In the genomic region with DNA sequence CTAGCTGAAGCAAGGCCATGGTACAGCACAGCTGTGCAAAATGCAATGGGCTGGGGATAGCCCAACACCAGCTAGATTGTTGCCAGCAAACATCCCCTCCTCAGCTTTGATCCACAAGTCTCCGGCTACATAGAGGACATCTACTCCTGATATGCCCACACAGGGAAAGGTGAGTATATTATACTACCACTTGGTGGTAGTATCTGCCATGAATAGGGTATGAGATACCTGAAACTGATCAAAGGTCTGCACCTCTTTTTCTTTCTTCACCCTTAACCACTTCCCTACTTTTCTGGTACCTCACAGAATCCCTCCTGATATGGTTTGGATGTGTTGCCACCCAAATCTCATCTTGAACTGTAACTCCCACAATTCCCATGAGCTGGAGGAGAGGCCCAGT, we compare ENCODE assay signal across 19 cellular contexts.
DNase-seq lines count a peak whose midpoint lies in the region; ATAC-seq and TF ChIP-seq lines count a peak whose summit lies in the region.
"Had no signal": no experiment of that assay in that cellular context is flagged by ENCODE, and none has a peak within 500 bp of the region (broad histone marks: within the 10 kb centered on the region; RNA-seq: fewer than 3 reads in every experiment).

No MANE protein-coding gene starts in this region.

- H3K36me3 ChIP-seq in BE2C: no peaks in the 10 kb centered on the region
- H3K36me3 ChIP-seq in RWPE2 (ENCODE audit: low read depth): no peaks in the 10 kb centered on the region
- H3K36me3 ChIP-seq in colonic mucosa: no peaks in the 10 kb centered on the region
- H3K36me3 ChIP-seq: esophagus muscularis mucosa, ovary, SJSA1, suprapubic skin had no signal

- ATAC-seq in RWPE2 (ENCODE audit: low read depth): peak; percentile 66
- ATAC-seq in GM21529 (IDR thresholded peaks at IDR 0.05; ENCODE audit: unreplicated experiment): no peak
- ATAC-seq in HG02938 (IDR thresholded peaks at IDR 0.05; ENCODE audit: unreplicated experiment): no peak

- H3K27me3 ChIP-seq in BE2C: no peaks in the 10 kb centered on the region
- no peaks in the 10 kb centered on the region for H3K27me3 ChIP-seq in RWPE2 (ENCODE audit: insufficient read depth, poor library complexity, severe bottlenecking)
- no peaks in the 10 kb centered on the region for H3K27me3 ChIP-seq in colonic mucosa
- H3K27me3 ChIP-seq: esophagus muscularis mucosa, hepatocyte, ovary, SJSA1, suprapubic skin had no signal

- TF ChIP-seq CTCF in BE2C (IDR thresholded peaks at IDR 0.05; ENCODE audit: low read depth, low read length): 0 out of 2 replicates have a peak, but pooled peaks have one; percentile 10
- peak; percentile 41 for TF ChIP-seq CTCF in RWPE2 (IDR thresholded peaks at IDR 0.05; ENCODE audit: poor library complexity, severe bottlenecking)
- TF ChIP-seq CTCF in fibroblast of the aortic adventitia (IDR thresholded peaks at IDR 0.05; ENCODE audit: insufficient read depth, low read length): peak; percentile 17
- no peak for TF ChIP-seq CTCF in colonic mucosa (IDR thresholded peaks at IDR 0.05)

- DNase-seq in BE2C (no peak), HS-5 (ENCODE audit: low read depth) (peak; percentile 2), RWPE2 (ENCODE audit: low spot score) (no peak), fibroblast of the aortic adventitia (ENCODE audit: low read depth) (peak; percentile 11), colonic mucosa (no peak)
- DNase-seq in activated effector memory CD4-positive, alpha-beta T cell treated with Interleukin-2 at 50 U/mL for 16 hours: no peak
- DNase-seq: activated CD4-positive, alpha-beta T cell treated with anti-CD3 and anti-CD28 coated beads for 4 hours; activated naive CD4-positive, alpha-beta T cell treated with anti-CD3 and anti-CD28 coated beads, Interleukin-2, amount 50 U/mL, for 16 hours; AML-193; NCI-H1092; ovary; stimulated activated CD4-positive, alpha-beta T cell treated with anti-CD3 and anti-CD28 coated beads, Interleukin-4, amount 100 ng/mL, for 1 hour; stimulated activated CD8-positive, alpha-beta memory T cell treated with anti-CD3 and anti-CD28 coated beads, Interleukin-4, amount 100 ng/mL, for 48 hours had no signal

- no peak overlapping the region for H3K9ac ChIP-seq in colonic mucosa (ENCODE audit: low read depth in 2 of 2, low read length in 2 of 2)

- no peaks in the 10 kb centered on the region for H3K9me3 ChIP-seq in BE2C
- no peaks in the 10 kb centered on the region for H3K9me3 ChIP-seq in RWPE2 (ENCODE audit: severe bottlenecking)
- no peaks in the 10 kb centered on the region for H3K9me3 ChIP-seq in colonic mucosa
- H3K9me3 ChIP-seq: ovary had no signal

- H3K4me1 ChIP-seq in BE2C (no peaks in the 10 kb centered on the region), RWPE2 (ENCODE audit: insufficient read depth, poor library complexity, severe bottlenecking) (no peaks in the 10 kb centered on the region), colonic mucosa (no peaks in the 10 kb centered on the region)
- H3K4me1 ChIP-seq: esophagus muscularis mucosa, SJSA1, suprapubic skin had no signal

- H3K27ac ChIP-seq in RWPE2 (ENCODE audit: poor library complexity, severe bottlenecking): no peak overlapping the region
- H3K27ac ChIP-seq in colonic mucosa: no peak overlapping the region
- H3K27ac ChIP-seq: esophagus muscularis mucosa, hepatocyte, ovary, SJSA1, suprapubic skin had no signal

- H3K4me3 ChIP-seq in BE2C (ENCODE audit: low read depth, low read length): no peak overlapping the region
- H3K4me3 ChIP-seq in RWPE2 (ENCODE audit: severe bottlenecking): no peak overlapping the region
- H3K4me3 ChIP-seq in fibroblast of the aortic adventitia (ENCODE audit: low read depth, low read length): no peak overlapping the region
- H3K4me3 ChIP-seq in colonic mucosa: no peak overlapping the region
- H3K4me3 ChIP-seq: esophagus muscularis mucosa, hepatocyte, ovary, SJSA1, suprapubic skin had no signal

- intact Hi-C loops in colonic mucosa (cut with DNase I): no loop called here

Comparison
In these comparisons a context has a peak if more than half of its experiments do, and no peak if none do; other contexts are left out.
1. DNase-seq: peak in HS-5 (single experiment) and fibroblast of the aortic adventitia (single experiment); none in BE2C (single experiment), RWPE2 (single experiment), colonic mucosa (single experiment) and activated effector memory CD4-positive, alpha-beta T cell treated with Interleukin-2 at 50 U/mL for 16 hours (single experiment).